Comparison of ENCODE assay signal across 16 cellular contexts in genomic region chr7:154571772-154572171, GRCh38.
DNase-seq lines count a peak whose midpoint lies in the region; TF ChIP-seq lines count a peak whose summit lies in the region.
"Had no signal": no experiment of that assay in that cellular context is flagged by ENCODE, and none has a peak within 500 bp of the region (broad histone marks: within the 10 kb centered on the region; RNA-seq: fewer than 3 reads in every experiment).

No MANE protein-coding gene starts in this region.

- no peaks in the 10 kb centered on the region for H3K4me1 Mint-ChIP-seq in osteocyte (ENCODE audit: unreplicated experiment)
- H3K4me1 Mint-ChIP-seq: B cell had no signal

- H3K27me3 ChIP-seq in esophagus muscularis mucosa, result no peaks in the 10 kb centered on the region
- H3K27me3 ChIP-seq: BLaER1 treated with 17β-estradiol and CSF1 and Interleukin-3, amounts not matched to agents 10 nM and 100 nM had no signal

- no peaks in the 10 kb centered on the region for H3K4me1 ChIP-seq in esophagus muscularis mucosa
- H3K4me1 ChIP-seq: Caco-2 had no signal

- no peaks in the 10 kb centered on the region for H3K9me3 ChIP-seq in esophagus muscularis mucosa
- H3K9me3 ChIP-seq: Caco-2 had no signal

- H3K9me3 Mint-ChIP-seq in osteocyte (ENCODE audit: unreplicated experiment), result peaks cover 36% of the 10 kb centered on the region
- H3K9me3 Mint-ChIP-seq: CD4-positive, alpha-beta T cell; CD8-positive, alpha-beta T cell had no signal

- WGBS in esophagus muscularis mucosa, result 53% methylated on average over 3 of the region's 3 CpGs

- no peaks in the 10 kb centered on the region for H3K36me3 ChIP-seq in esophagus muscularis mucosa
- H3K36me3 ChIP-seq: BLaER1 treated with 17β-estradiol and CSF1 and Interleukin-3, amounts not matched to agents 10 nM and 100 nM had no signal

- H3K27ac ChIP-seq in esophagus muscularis mucosa (replicated peaks in 1 of 4), result no peak overlapping the region
- H3K27ac ChIP-seq: BLaER1 treated with 17β-estradiol and CSF1 and Interleukin-3, amounts not matched to agents 10 nM and 100 nM; C4-2B had no signal

- peak; percentile 0 for DNase-seq in Ammon's horn (ENCODE audit: low spot score)
- peak; percentile 62 for DNase-seq in esophagus muscularis mucosa (ENCODE audit: extremely low spot score)
- DNase-seq in osteocyte (ENCODE audit: extremely low spot score, unreplicated experiment), result peak; percentile 57
- DNase-seq in activated CD8-positive, alpha-beta memory T cell treated with anti-CD3 and anti-CD28 coated beads, Interleukin-2, amount 50 U/mL, for 4 hours, result no peak
- DNase-seq in UCSD-AML1 (lab: John Stamatoyannopoulos, UW; ENCODE audit: unreplicated experiment), result no peak
- DNase-seq: 8988T; ACHN; Caco-2; Calu3; CD4-positive, alpha-beta T cell; CD8-positive, alpha-beta T cell; DMS79 treated with DMSO at 0.1 percent for 48 hours; GF-D8 had no signal

- intact Hi-C loops in esophagus muscularis mucosa (cut with DNase I), result no loop called here

- TF ChIP-seq POLR2A in esophagus muscularis mucosa (IDR thresholded peaks at IDR 0.05; ENCODE audit: low read depth), result no peak

- no peaks in the 10 kb centered on the region for H3K27me3 Mint-ChIP-seq in osteocyte (ENCODE audit: unreplicated experiment)
- H3K27me3 Mint-ChIP-seq: B cell; CD4-positive, alpha-beta T cell had no signal

- no peak overlapping the region for H3K27ac Mint-ChIP-seq in osteocyte (ENCODE audit: unreplicated experiment)
- H3K27ac Mint-ChIP-seq: B cell; CD4-positive, alpha-beta T cell; CD8-positive, alpha-beta T cell had no signal

- no peak for TF ChIP-seq EP300 in esophagus muscularis mucosa (IDR thresholded peaks at IDR 0.05)

- no peak overlapping the region for H3K4me3 Mint-ChIP-seq in osteocyte (ENCODE audit: unreplicated experiment)
- H3K4me3 Mint-ChIP-seq: B cell; CD4-positive, alpha-beta T cell; CD8-positive, alpha-beta T cell had no signal

- no peak overlapping the region for H3K4me3 ChIP-seq in esophagus muscularis mucosa
- H3K4me3 ChIP-seq: BLaER1 treated with 17β-estradiol and CSF1 and Interleukin-3, amounts not matched to agents 10 nM and 100 nM had no signal

- no peak for TF ChIP-seq CTCF in esophagus muscularis mucosa (IDR thresholded peaks at IDR 0.05)
- TF ChIP-seq CTCF in osteocyte (IDR thresholded peaks at IDR 0.05), result no peak

- H3K36me3 Mint-ChIP-seq in osteocyte (ENCODE audit: unreplicated experiment), result no peaks in the 10 kb centered on the region
- H3K36me3 Mint-ChIP-seq: CD8-positive, alpha-beta T cell had no signal

Comparison
In these comparisons a context has a peak if more than half of its experiments do, and no peak if none do; other contexts are left out.
1. DNase-seq: peak in Ammon's horn (single experiment), esophagus muscularis mucosa (single experiment) and osteocyte (single experiment); none in activated CD8-positive, alpha-beta memory T cell treated with anti-CD3 and anti-CD28 coated beads, Interleukin-2, amount 50 U/mL, for 4 hours (single experiment) and UCSD-AML1 (single experiment).